8 cellular contexts compared by ENCODE assay signal in genomic region chr7:94620703-94621118, GRCh38. TPM values are rescaled to one million over a fixed set of nuclear protein-coding genes. Genes with fewer than 3 reads are reported as not detected.
DNase-seq lines count a peak whose midpoint lies in the region; ATAC-seq and TF ChIP-seq lines count a peak whose summit lies in the region.

No MANE protein-coding gene starts in this region.

- in situ Hi-C loops in ACHN (cut with HindIII; ENCODE audit: low pct_ligation_motif_present, low pct_unique_long_range_greater_than_20kb, low sequenced_read_pairs), result no loop called here

- TF ChIP-seq CTCF in retinal pigment epithelial cell (conservative IDR thresholded peaks at IDR 0.05; ENCODE audit: low read depth, low read length), result no peak

- H3K4me3 ChIP-seq in retinal pigment epithelial cell (ENCODE audit: low read length), result no peak overlapping the region
- H3K4me3 ChIP-seq in effector memory CD4-positive, alpha-beta T cell (ENCODE audit: insufficient read depth, low read depth, low read length, poor library complexity, severe bottlenecking), result no peak overlapping the region

- H3K27ac ChIP-seq in effector memory CD4-positive, alpha-beta T cell (ENCODE audit: insufficient read depth, low read length, poor library complexity, severe bottlenecking), result no peak overlapping the region

- intact Hi-C loops in Right ventricle myocardium inferior (cut with DNase I), result no loop called here

- DNase-seq in ACHN (peak; percentile 99), NCI-H460 (ENCODE audit: extremely low read depth, low read depth) (peak; percentile 21), Right ventricle myocardium inferior (ENCODE audit: missing footprints) (peak; percentile 78), retinal pigment epithelial cell (ENCODE audit: low read depth) (peak; percentile 88)
- peak; percentile 50 to 64 for DNase-seq in activated T-cell treated with anti-CD3 and anti-CD28 coated beads, Interleukin-2, amount 50 U/mL, for 48 hours
- no peak for DNase-seq in effector memory CD4-positive, alpha-beta T cell

- ATAC-seq in GM18858 (IDR thresholded peaks at IDR 0.05; ENCODE audit: unreplicated experiment) (peak; percentile 98), HG02973 (IDR thresholded peaks at IDR 0.05; ENCODE audit: unreplicated experiment) (peak; percentile 97), Right ventricle myocardium inferior (peak; percentile 99)

- no peaks in the 10 kb centered on the region for H3K27me3 ChIP-seq in effector memory CD4-positive, alpha-beta T cell (replicated peaks; ENCODE audit: control insufficient read depth, insufficient read depth, low read length, poor library complexity, severe bottlenecking)

- no peaks in the 10 kb centered on the region for H3K9me3 ChIP-seq in effector memory CD4-positive, alpha-beta T cell (ENCODE audit: control insufficient read depth, low read length)

- H3K36me3 ChIP-seq in effector memory CD4-positive, alpha-beta T cell (ENCODE audit: control insufficient read depth, insufficient read depth, low read length), result no peaks in the 10 kb centered on the region

- no peaks in the 10 kb centered on the region for H3K4me1 ChIP-seq in effector memory CD4-positive, alpha-beta T cell (ENCODE audit: control insufficient read depth, insufficient read depth, low read length, poor library complexity, severe bottlenecking)

RNA-seq across cellular contexts. Expression of gene SGCE, which starts 35.2 kb away (rescaled TPM):
- 7.8 and 9.5 TPM in 2 replicates for total RNA-seq in NCI-H460 (2014; rRNA removed; shearing (Covaris generic))
- 3.1 and 3.6 TPM in 2 replicates for polyA plus RNA-seq in NCI-H460 (2014; cell fraction: nucleus; rRNA removed)
- total RNA-seq in Right ventricle myocardium inferior, result 23.7 TPM

Comparison
In these comparisons a context has a peak if more than half of its experiments do, and no peak if none do; other contexts are left out.
1. DNase-seq: peak in ACHN (single experiment), NCI-H460 (single experiment), activated T-cell treated with anti-CD3 and anti-CD28 coated beads, Interleukin-2, amount 50 U/mL, for 48 hours (2 of 2), Right ventricle myocardium inferior (single experiment) and retinal pigment epithelial cell (single experiment); none in effector memory CD4-positive, alpha-beta T cell (0 of 3).
2. Peak in every context shown above with its lines, with median percentiles within 50 percentile points of each other: ATAC-seq.